Comparison of ENCODE assay signal across 11 cellular contexts in genomic region chr1:207097871-207098324, GRCh38. TPM values are rescaled to one million over a fixed set of nuclear protein-coding genes. Genes with fewer than 3 reads are reported as not detected.
DNase-seq lines count a peak whose midpoint lies in the region; ATAC-seq and TF ChIP-seq lines count a peak whose summit lies in the region.
"Had no signal": no experiment of that assay in that cellular context is flagged by ENCODE, and none has a peak within 500 bp of the region (broad histone marks: within the 10 kb centered on the region; RNA-seq: fewer than 3 reads in every experiment).

No MANE protein-coding gene starts in this region.

- H3K4me1 Mint-ChIP-seq in chondrocyte (ENCODE audit: low read depth), result no peaks in the 10 kb centered on the region

- WGBS in ovary, 3 donors, result 87 to 90% (median 88%) methylated on average over 3 of the region's 3 CpGs

- H3K9me3 ChIP-seq in ovary, result no peaks in the 10 kb centered on the region

- no peaks in the 10 kb centered on the region for H3K27me3 ChIP-seq in ovary

- no peaks in the 10 kb centered on the region for H3K4me1 ChIP-seq in ovary (ENCODE audit: insufficient read depth)
- H3K4me1 ChIP-seq: parathyroid adenoma had no signal

- peaks cover 38% of the 10 kb centered on the region for H3K27me3 Mint-ChIP-seq in chondrocyte (ENCODE audit: low read depth)

- H3K36me3 Mint-ChIP-seq in chondrocyte (ENCODE audit: low read depth), result no peaks in the 10 kb centered on the region

- H3K9me3 Mint-ChIP-seq in chondrocyte (ENCODE audit: low read depth), result no peaks in the 10 kb centered on the region

- no peak for TF ChIP-seq EP300 in ovary (IDR thresholded peaks at IDR 0.05)

- peak; percentile 5 for DNase-seq in epithelial cell of esophagus (ENCODE audit: low read depth)
- DNase-seq in ovary, result no peak
- no peak for DNase-seq in MV-4-11 (lab: John Stamatoyannopoulos, UW)
- no peak for DNase-seq in chondrocyte (ENCODE audit: low spot score)
- DNase-seq: effector memory CD4-positive, alpha-beta T cell; NCI-H524 treated with DMSO at 0.1 percent for 48 hours had no signal

- ATAC-seq in GM18867 (IDR thresholded peaks at IDR 0.05; ENCODE audit: unreplicated experiment) (peak; percentile 84), GM21576 (IDR thresholded peaks at IDR 0.05; ENCODE audit: unreplicated experiment) (peak; percentile 71), HG03565 (IDR thresholded peaks at IDR 0.05; ENCODE audit: unreplicated experiment) (peak; percentile 87), GM18517 (IDR thresholded peaks at IDR 0.05; ENCODE audit: unreplicated experiment) (no peak)

- TF ChIP-seq CTCF in epithelial cell of esophagus (IDR thresholded peaks at IDR 0.05; ENCODE audit: insufficient read depth, low read depth, low read length, missing control alignments) (no peak), ovary (IDR thresholded peaks at IDR 0.05) (no peak), chondrocyte (IDR thresholded peaks at IDR 0.05) (no peak)

- H3K36me3 ChIP-seq in ovary, result no peaks in the 10 kb centered on the region

- no peak overlapping the region for H3K4me3 ChIP-seq in epithelial cell of esophagus (ENCODE audit: low read length)
- no peak overlapping the region for H3K4me3 ChIP-seq in ovary

- TF ChIP-seq POLR2A in ovary (IDR thresholded peaks at IDR 0.05), result no peak

- no peak overlapping the region for H3K27ac Mint-ChIP-seq in chondrocyte (ENCODE audit: unreplicated experiment)

- H3K27ac ChIP-seq in ovary, result no peak overlapping the region
- H3K27ac ChIP-seq: parathyroid adenoma had no signal

- H3K4me3 Mint-ChIP-seq in chondrocyte (ENCODE audit: unreplicated experiment), result no peak overlapping the region

- intact Hi-C loops in ovary (cut with DNase I), result no loop called here

RNA-seq across cellular contexts. Expression of gene C4BPA, which starts 6.1 kb away (rescaled TPM):
- 1 to 10 TPM in 3 of 7 donors, under 1 TPM in 4; 0.23 to 3.5 (median 0.45) TPM for total RNA-seq in ovary
- 1 to 10 TPM; 1.8 to 2.3 TPM for polyA plus RNA-seq in ovary
- not detected in 3 replicates for total RNA-seq in chondrocyte

RNA-seq across cellular contexts. Expression of gene C4BPB, which starts 9.2 kb away (rescaled TPM):
- total RNA-seq in ovary, result 10 to 100 TPM in 5 of 7 donors, 1 to 10 TPM in 2; 2.5 to 88.5 (median 18.2) TPM
- polyA plus RNA-seq in ovary, result 10 to 100 TPM; 20.3 to 42.4 TPM
- total RNA-seq in chondrocyte, result not detected in 3 replicates

RNA-seq across cellular contexts. Expression of gene PFKFB2, which starts 44.8 kb away (rescaled TPM):
- total RNA-seq in ovary (10 to 100 TPM in 2 of 7 donors, 1 to 10 TPM in 5; 5.0 to 11.4 (median 8.7) TPM), chondrocyte (13.3 to 15.5 TPM (median 14.8 TPM) in 3 replicates)
- polyA plus RNA-seq in ovary, result 1 to 10 TPM; 3.0 to 7.7 TPM

RNA-seq across cellular contexts. Expression of gene YOD1, which starts 46.9 kb away (rescaled TPM):
- total RNA-seq in ovary (1 to 10 TPM; 4.7 to 8.4 (median 6.3) TPM), chondrocyte (5.3 to 6.3 TPM (median 5.5 TPM) in 3 replicates)
- 1 to 10 TPM; 2.2 to 3.5 TPM for polyA plus RNA-seq in ovary
